8 cellular contexts compared by ENCODE assay signal in the genomic region with DNA sequence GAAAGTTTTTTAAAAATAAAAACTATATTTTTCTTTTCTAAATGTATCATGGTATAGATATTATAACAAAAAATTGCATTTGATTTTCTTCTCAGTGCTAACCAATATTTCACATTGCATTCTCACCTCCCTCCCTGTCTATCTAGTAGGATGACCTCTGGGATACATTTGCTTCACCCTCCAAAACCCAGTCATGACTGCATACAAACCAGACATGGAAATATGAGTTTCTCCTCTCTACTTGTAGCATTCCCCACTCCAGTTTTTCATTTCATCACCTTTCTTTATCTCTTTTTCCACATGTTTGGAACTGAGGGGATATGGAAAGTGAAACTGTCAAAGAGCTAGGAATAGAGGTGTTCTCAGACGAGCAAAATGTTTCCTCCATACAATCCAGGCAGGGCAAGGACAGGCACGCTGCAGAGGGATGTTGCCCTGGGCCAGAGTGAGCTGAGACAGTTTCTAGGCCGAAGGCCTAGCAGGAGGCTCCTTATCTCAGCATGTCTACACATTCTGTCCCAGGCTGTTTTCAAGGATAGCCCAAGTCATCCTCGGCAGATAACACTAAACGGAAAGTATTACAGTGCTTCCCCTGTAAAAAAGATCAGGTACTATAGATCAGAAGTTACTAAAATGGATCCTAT. TPM values are rescaled to one million over a fixed set of nuclear protein-coding genes. Genes with fewer than 3 reads are reported as not detected.
A peak's percentile ranks its signal among the peaks of the same experiment; 100 is the strongest.
DNase-seq lines count a peak whose midpoint lies in the region; ATAC-seq and TF ChIP-seq lines count a peak whose summit lies in the region.

No MANE protein-coding gene starts in this region.

- H3K27me3 ChIP-seq in BLaER1: no peaks in the 10 kb centered on the region

- H3K9me3 ChIP-seq in BLaER1: no peaks in the 10 kb centered on the region

- H3K27ac Mint-ChIP-seq in neural crest cell (ENCODE audit: unreplicated experiment): peak overlapping the region; percentile 1

- peak overlapping the region; percentile 63 for H3K27ac ChIP-seq in BLaER1

- H3K4me1 ChIP-seq in BLaER1: peaks cover 92% of the 10 kb centered on the region

- DNase-seq in SK-MEL-5 (ENCODE audit: low read depth, low spot score) (peak; percentile 45), fibroblast of villous mesenchyme (ENCODE audit: low read depth) (peak; percentile 41), neural crest cell (ENCODE audit: low read depth, low spot score) (no peak), ecto neural progenitor cell (ENCODE audit: low spot score) (no peak), iPS-NIHi11 (ENCODE audit: low spot score) (no peak), DMS153 treated with DMSO at 0.1 percent for 48 hours (lab: John Stamatoyannopoulos, UW; ENCODE audit: unreplicated experiment) (no peak)

- peaks cover 2% of the 10 kb centered on the region for H3K36me3 Mint-ChIP-seq in neural crest cell (ENCODE audit: low read depth)

- H3K36me3 ChIP-seq in BLaER1: peaks cover 35% of the 10 kb centered on the region; the same call in 1 of the 2 replicates

- H3K4me3 ChIP-seq in BLaER1: peak overlapping the region; percentile 38; the same call in 1 of the 2 replicates
- no peak overlapping the region for H3K4me3 ChIP-seq in fibroblast of villous mesenchyme (ENCODE audit: low read depth, low read length)

- TF ChIP-seq CTCF in fibroblast of villous mesenchyme (IDR thresholded peaks at IDR 0.05; ENCODE audit: insufficient read depth, low read depth, low read length) (no peak), neural crest cell (conservative IDR thresholded peaks at IDR 0.05) (no peak)

- H3K4me2 ChIP-seq in BLaER1: peak overlapping the region; percentile 69

- H3K9me3 Mint-ChIP-seq in neural crest cell: no peaks in the 10 kb centered on the region

- in situ Hi-C loops in SK-MEL-5 (cut with HindIII; ENCODE audit: low pct_unique_long_range_greater_than_20kb, low sequenced_read_pairs): no loop called here

- H3K4me1 Mint-ChIP-seq in neural crest cell: peaks cover 27% of the 10 kb centered on the region

- ATAC-seq in HG03571 (IDR thresholded peaks at IDR 0.05; ENCODE audit: unreplicated experiment): no peak

- H3K4me3 Mint-ChIP-seq in neural crest cell: no peak overlapping the region

- peaks cover 68% of the 10 kb centered on the region for H4K20me1 ChIP-seq in BLaER1

- no peaks in the 10 kb centered on the region for H3K27me3 Mint-ChIP-seq in neural crest cell (ENCODE audit: low read depth)

- peak overlapping the region; percentile 60 for H3K9ac ChIP-seq in BLaER1

RNA-seq across cellular contexts. Expression of gene MEF2C, which starts 46.7 kb away (rescaled TPM):
- total RNA-seq in SK-MEL-5 (2014; rRNA removed; shearing (Covaris generic)): 34.2 and 35.1 TPM in 2 replicates
- 18.1 and 18.3 TPM in 2 replicates for polyA plus RNA-seq in SK-MEL-5 (2015; cell fraction: cytosol; rRNA removed)
- polyA plus RNA-seq in SK-MEL-5 (2015; cell fraction: nucleus; rRNA removed): 12.2 and 16.3 TPM in 2 replicates
- total RNA-seq in fibroblast of villous mesenchyme (8.1 and 16.0 TPM in 2 replicates), neural crest cell (46.0 and 56.2 TPM in 2 replicates)

Comparison
In these comparisons a context has a peak if more than half of its experiments do, and no peak if none do; other contexts are left out.
1. DNase-seq: peak in SK-MEL-5 (single experiment) and fibroblast of villous mesenchyme (single experiment); none in neural crest cell (single experiment), ecto neural progenitor cell (single experiment), iPS-NIHi11 (single experiment) and DMS153 treated with DMSO at 0.1 percent for 48 hours (single experiment).